In genomic region chr6:117270121-117270959, GRCh38 we compare ENCODE assay signal across 9 cellular contexts. TPM values are rescaled to one million over a fixed set of nuclear protein-coding genes. Genes with fewer than 3 reads are reported as not detected.
DNase-seq lines count a peak whose midpoint lies in the region; ATAC-seq, FAIRE-seq and TF ChIP-seq lines count a peak whose summit lies in the region.
"Had no signal": no experiment of that assay in that cellular context is flagged by ENCODE, and none has a peak within 500 bp of the region (broad histone marks: within the 10 kb centered on the region; RNA-seq: fewer than 3 reads in every experiment).

No MANE protein-coding gene starts in this region.

- peak; percentile 14 for DNase-seq in ELR (ENCODE audit: low read depth)
- no peak for DNase-seq in RWPE2 (ENCODE audit: low spot score)
- DNase-seq in heart right ventricle: peak in 1 of 2 donors; percentile 12
- no peak for DNase-seq in RCC 7860 (ENCODE audit: low spot score)
- DNase-seq in COR-L47 (lab: John Stamatoyannopoulos, UW): no peak
- no peak for DNase-seq in A172 (ENCODE audit: low spot score)
- no peak for DNase-seq in putamen (ENCODE audit: low spot score)
- DNase-seq: cortex of kidney had no signal

- H3K27ac ChIP-seq in RWPE2 (ENCODE audit: poor library complexity, severe bottlenecking) (no peak overlapping the region), heart right ventricle (no peak overlapping the region), parathyroid adenoma (no peak overlapping the region)

- intact Hi-C loops in heart right ventricle (cut with DNase I): no loop called here

- peak; percentile 63 for ATAC-seq in RWPE2 (ENCODE audit: low read depth)
- peak in 3 of 8 donors; percentile 38 to 60 (median 50) for ATAC-seq in heart right ventricle

- H3K27me3 ChIP-seq in RWPE2 (ENCODE audit: insufficient read depth, poor library complexity, severe bottlenecking) (peaks cover 98% of the 10 kb centered on the region), heart right ventricle (peaks cover 18 to 100% (median 100%) of the 10 kb centered on the region in 7 donors), parathyroid adenoma (ENCODE audit: control insufficient read depth, insufficient read depth, low read length) (peaks cover 5% of the 10 kb centered on the region)

- H2AFZ ChIP-seq in parathyroid adenoma: no peak overlapping the region

- H3K4me1 ChIP-seq in RWPE2 (ENCODE audit: insufficient read depth, poor library complexity, severe bottlenecking) (no peaks in the 10 kb centered on the region), heart right ventricle (peaks cover 0 to 23% (median 12%) of the 10 kb centered on the region in 9 donors), parathyroid adenoma (no peaks in the 10 kb centered on the region)

- H3K36me3 ChIP-seq in RWPE2 (ENCODE audit: low read depth) (no peaks in the 10 kb centered on the region), heart right ventricle (no peaks in the 10 kb centered on the region), parathyroid adenoma (ENCODE audit: control insufficient read depth, insufficient read depth, low read length) (no peaks in the 10 kb centered on the region)

- no peaks in the 10 kb centered on the region for H3K9me3 ChIP-seq in RWPE2 (ENCODE audit: severe bottlenecking)
- no peaks in the 10 kb centered on the region for H3K9me3 ChIP-seq in heart right ventricle
- H3K9me3 ChIP-seq in parathyroid adenoma (ENCODE audit: control insufficient read depth, low read length): no peaks in the 10 kb centered on the region

- H3K4me3 ChIP-seq in RWPE2 (ENCODE audit: severe bottlenecking): no peak overlapping the region
- H3K4me3 ChIP-seq in heart right ventricle: peak overlapping the region in 9 of 10 donors; percentile 6 to 38 (median 28)
- H3K4me3 ChIP-seq in parathyroid adenoma (ENCODE audit: low read depth, low read length): peak overlapping the region; percentile 23

- TF ChIP-seq CTCF in RWPE2 (IDR thresholded peaks at IDR 0.05; ENCODE audit: poor library complexity, severe bottlenecking) (no peak), heart right ventricle (IDR thresholded peaks at IDR 0.05) (no peak), parathyroid adenoma (IDR thresholded peaks at IDR 0.05) (no peak)

- WGBS in heart right ventricle, 2 donors: 0 to 1% methylated on average over 89 of the region's 89 CpGs

- no peaks in the 10 kb centered on the region for H3K79me2 ChIP-seq in parathyroid adenoma

- FAIRE-seq in RCC 7860 (lab: Jason Lieb, UNC): no peak

- no peak overlapping the region for H3K9ac ChIP-seq in parathyroid adenoma

- H3K4me2 ChIP-seq in parathyroid adenoma (ENCODE audit: low read length): peak overlapping the region; percentile 52

RNA-seq across cellular contexts. Expression of gene VGLL2, which starts 5.0 kb away (rescaled TPM):
- 10 to 100 TPM in 2 of 10 donors, 1 to 10 TPM in 2, under 1 TPM in 3, not detected in 3; 0.21 to 32.4 (median 2.9) TPM for total RNA-seq in heart right ventricle
- under 1 TPM in 1 of 2 donors, not detected in 1; 0.29 TPM for polyA plus RNA-seq in heart right ventricle
- not detected in 2 replicates for total RNA-seq in A172 (2014; rRNA removed; shearing (Covaris generic))
